Comparison of ENCODE assay signal across 13 cellular contexts in genomic region chr15:96261575-96262034, GRCh38.
DNase-seq lines count a peak whose midpoint lies in the region; ATAC-seq, FAIRE-seq and TF ChIP-seq lines count a peak whose summit lies in the region.
"Had no signal": no experiment of that assay in that cellular context is flagged by ENCODE, and none has a peak within 500 bp of the region (broad histone marks: within the 10 kb centered on the region; RNA-seq: fewer than 3 reads in every experiment).

No MANE protein-coding gene starts in this region.

- H3K27me3 ChIP-seq in smooth muscle cell (ENCODE audit: low read depth) = no peaks in the 10 kb centered on the region
- no peaks in the 10 kb centered on the region for H3K27me3 ChIP-seq in CD4-positive, alpha-beta T cell (ENCODE audit: control insufficient read depth, insufficient read depth, low read length)

- FAIRE-seq in D721Med (lab: Jason Lieb, UNC) = no peak
- FAIRE-seq: small intestine had no signal

- peak overlapping the region; percentile 79 to 97 (median 91) for H3K27ac Mint-ChIP-seq in nephron
- no peak overlapping the region for H3K27ac Mint-ChIP-seq in CD4-positive, alpha-beta T cell
- H3K27ac Mint-ChIP-seq: activated T-helper 2 cell treated with anti-CD3 and anti-CD28 coated beads, Interferon-gamma antibody, Interleukin-2, Interleukin-4, amounts not matched to agents 10 μg/mL and 5 μg/mL and 100 μg/mL, durations not matched to agents 14 hours and 24 hours and 36 hours; CD4-positive, alpha-beta memory T cell had no signal

- no peaks in the 10 kb centered on the region for H3K36me3 ChIP-seq in smooth muscle cell (ENCODE audit: low read depth)

- H3K27ac ChIP-seq in smooth muscle cell (ENCODE audit: low read depth) = no peak overlapping the region
- H3K27ac ChIP-seq in CD4-positive, alpha-beta T cell (ENCODE audit: low read depth, low read length) = no peak overlapping the region
- H3K27ac ChIP-seq: PC-9 had no signal

- H3K9ac ChIP-seq in smooth muscle cell (ENCODE audit: low read depth) = no peak overlapping the region

- no peaks in the 10 kb centered on the region for H3F3A ChIP-seq in smooth muscle cell (ENCODE audit: low read depth)

- DNase-seq in smooth muscle cell (lab: John Stamatoyannopoulos, UW; ENCODE audit: unreplicated experiment) (no peak), GF-D8 (lab: John Stamatoyannopoulos, UW) (no peak), D721Med (ENCODE audit: insufficient read length, low spot score) (no peak)
- no peak for DNase-seq in CD4-positive, alpha-beta T cell
- DNase-seq: CD4-positive, alpha-beta memory T cell; NCI-H1436; PC-9; small intestine had no signal

- no peaks in the 10 kb centered on the region for H4K20me1 ChIP-seq in smooth muscle cell (ENCODE audit: low read depth)

- H3K4me3 ChIP-seq in smooth muscle cell = no peak overlapping the region
- H3K4me3 ChIP-seq: PC-9 had no signal

- peak; percentile 86 for ATAC-seq in GM18909 (IDR thresholded peaks at IDR 0.05; ENCODE audit: poor library complexity, unreplicated experiment)
- ATAC-seq in HG02642 (IDR thresholded peaks at IDR 0.05; ENCODE audit: poor library complexity, unreplicated experiment) = peak; percentile 89
- peak; percentile 82 for ATAC-seq in HG03565 (IDR thresholded peaks at IDR 0.05; ENCODE audit: unreplicated experiment)
- no peak for ATAC-seq in CD4-positive, alpha-beta T cell (ENCODE audit: poor library complexity)

- TF ChIP-seq CTCF in nephron (IDR thresholded peaks at IDR 0.05; ENCODE audit: unreplicated experiment in 3 of 3) = no peak
- TF ChIP-seq CTCF in smooth muscle cell (IDR thresholded peaks at IDR 0.05; ENCODE audit: borderline replicate concordance, insufficient read depth, poor library complexity, severe bottlenecking) = no peak
- no peak for TF ChIP-seq CTCF in D721Med (IDR thresholded peaks at IDR 0.05; ENCODE audit: insufficient read depth, missing control alignments)
- TF ChIP-seq CTCF in CD4-positive, alpha-beta T cell (IDR thresholded peaks at IDR 0.05) = no peak

- peaks cover 11% of the 10 kb centered on the region for H3K4me1 ChIP-seq in smooth muscle cell (ENCODE audit: low read depth)

- H2AFZ ChIP-seq in smooth muscle cell (ENCODE audit: low read depth) = no peak overlapping the region
- H2AFZ ChIP-seq: PC-9 had no signal

- no peaks in the 10 kb centered on the region for H3K9me3 ChIP-seq in smooth muscle cell (replicated peaks; ENCODE audit: low read depth)
- H3K9me3 ChIP-seq in CD4-positive, alpha-beta T cell (ENCODE audit: control insufficient read depth, low read length) = no peaks in the 10 kb centered on the region

- intact Hi-C loops in CD4-positive, alpha-beta T cell (cut with DNase I, micrococcal nuclease) = no loop called here

- no peaks in the 10 kb centered on the region for H3K9me3 Mint-ChIP-seq in nephron
- no peaks in the 10 kb centered on the region for H3K9me3 Mint-ChIP-seq in CD4-positive, alpha-beta T cell
- H3K9me3 Mint-ChIP-seq: activated T-helper 2 cell treated with anti-CD3 and anti-CD28 coated beads, Interferon-gamma antibody, Interleukin-2, Interleukin-4, amounts not matched to agents 10 μg/mL and 5 μg/mL and 100 μg/mL, durations not matched to agents 14 hours and 24 hours and 36 hours had no signal

- H3K36me3 Mint-ChIP-seq in nephron (ENCODE audit: low read depth) = peaks cover 55% of the 10 kb centered on the region
- H3K36me3 Mint-ChIP-seq in CD4-positive, alpha-beta T cell (ENCODE audit: low read depth) = no peaks in the 10 kb centered on the region
- H3K36me3 Mint-ChIP-seq: CD4-positive, alpha-beta memory T cell had no signal

- no peak overlapping the region for H3K4me3 Mint-ChIP-seq in nephron
- H3K4me3 Mint-ChIP-seq in CD4-positive, alpha-beta T cell = no peak overlapping the region
- H3K4me3 Mint-ChIP-seq: CD4-positive, alpha-beta memory T cell had no signal

- POLR2A ChIA-PET in CD4-positive, alpha-beta T cell (lab: Charles Lee) = no interaction called here

- CTCF ChIA-PET in CD4-positive, alpha-beta T cell (lab: Charles Lee) = no interaction called here

- 52% methylated on average over 4 of the region's 4 CpGs for WGBS in smooth muscle cell (ENCODE audit: low lambda C conversion rate)

- no peaks in the 10 kb centered on the region for H3K79me2 ChIP-seq in smooth muscle cell (ENCODE audit: low read depth)

- H3K27me3 Mint-ChIP-seq in nephron (ENCODE audit: low read depth) = no peaks in the 10 kb centered on the region
- H3K27me3 Mint-ChIP-seq in CD4-positive, alpha-beta T cell = peaks cover 7% of the 10 kb centered on the region
- H3K27me3 Mint-ChIP-seq: CD4-positive, alpha-beta memory T cell had no signal

- H3K4me2 ChIP-seq in smooth muscle cell = no peak overlapping the region
- H3K4me2 ChIP-seq: PC-9 had no signal

- peaks cover 60% of the 10 kb centered on the region for H3K4me1 Mint-ChIP-seq in nephron
- H3K4me1 Mint-ChIP-seq in CD4-positive, alpha-beta T cell (ENCODE audit: low read depth) = no peaks in the 10 kb centered on the region
- H3K4me1 Mint-ChIP-seq: CD4-positive, alpha-beta memory T cell had no signal
